8 cellular contexts compared by ENCODE assay signal in the genomic region with DNA sequence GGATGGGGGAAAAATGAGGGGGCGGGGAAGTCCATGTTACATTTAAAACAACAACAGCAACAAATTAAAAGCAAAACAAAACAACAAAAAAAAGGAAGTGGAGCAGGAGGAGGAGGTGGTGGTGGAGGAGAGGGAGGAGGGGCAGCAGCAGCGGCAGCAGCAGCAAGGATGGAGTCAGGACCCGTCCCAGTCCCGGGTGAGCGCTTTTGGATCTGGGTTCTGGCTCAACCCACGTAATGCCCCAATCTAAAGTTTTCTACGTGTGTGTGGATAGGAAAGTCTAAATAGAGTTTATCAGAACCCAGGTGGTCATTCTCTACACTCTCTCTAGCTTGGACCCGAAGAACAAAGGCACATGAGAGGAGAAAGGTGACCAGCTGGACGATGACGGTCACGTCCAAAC. TPM values are rescaled to one million over a fixed set of nuclear protein-coding genes. Genes with fewer than 3 reads are reported as not detected.
A peak's percentile ranks its signal among the peaks of the same experiment; 100 is the strongest.
DNase-seq lines count a peak whose midpoint lies in the region; ATAC-seq and TF ChIP-seq lines count a peak whose summit lies in the region.

No MANE protein-coding gene starts in this region.

- H3K27me3 Mint-ChIP-seq in MCF 10A (ENCODE audit: insufficient read depth, unreplicated experiment): peaks cover 29% of the 10 kb centered on the region

- H3K4me1 Mint-ChIP-seq in MCF 10A (ENCODE audit: insufficient read depth, unreplicated experiment): no peaks in the 10 kb centered on the region

- H3K9ac ChIP-seq in mammary epithelial cell (ENCODE audit: insufficient read depth, low read length): no peak overlapping the region

- in situ Hi-C loops in mammary epithelial cell (cut with MboI; ENCODE audit: low sequenced_read_pairs in 2 of 2): no loop called here

- H3K9me3 Mint-ChIP-seq in MCF 10A (ENCODE audit: unreplicated experiment): no peaks in the 10 kb centered on the region

- H3K4me3 ChIP-seq in mammary epithelial cell (replicated peaks in 1 of 3; ENCODE audit: insufficient read depth in 1 of 3, low read depth in 2 of 3, low read length in 3 of 3) (no peak overlapping the region), fibroblast of villous mesenchyme (ENCODE audit: low read depth, low read length) (peak overlapping the region; percentile 48), thoracic aorta (peak overlapping the region; percentile 50)

- WGBS in mammary epithelial cell (ENCODE audit: low coverage, missing lambda C conversion rate): 31% methylated on average over 10 of the region's 11 CpGs

- dilution Hi-C loops in mammary epithelial cell (cut with HindIII; ENCODE audit: low sequenced_read_pairs): no loop called here

- H3K27me3 ChIP-seq in mammary epithelial cell (ENCODE audit: insufficient read depth, low read length) (peaks cover 47% of the 10 kb centered on the region), thoracic aorta (replicated peaks; ENCODE audit: insufficient read depth) (peaks cover 54% of the 10 kb centered on the region)

- no peak overlapping the region for H3K27ac ChIP-seq in mammary epithelial cell (ENCODE audit: insufficient read depth, low read depth, low read length)
- H3K27ac ChIP-seq in thoracic aorta: no peak overlapping the region

- intact Hi-C loops in mammary epithelial cell (cut with micrococcal nuclease) (no loop called here), MCF 10A (cut with micrococcal nuclease) (no loop called here)

- POLR2A ChIA-PET in MCF 10A (lab: Yijun Ruan, JAX): no interaction called here

- DNase-seq in mammary epithelial cell (no peak), MCF 10A (ENCODE audit: unreplicated experiment) (no peak), RPMI8226 (peak; percentile 43), fibroblast of villous mesenchyme (ENCODE audit: low read depth) (peak; percentile 13), thoracic aorta (ENCODE audit: low spot score) (no peak), foreskin melanocyte (no peak)

- no peak overlapping the region for H3K27ac Mint-ChIP-seq in MCF 10A (ENCODE audit: low read depth, unreplicated experiment)

- TF ChIP-seq CTCF in mammary epithelial cell (conservative IDR thresholded peaks at IDR 0.05 in 1 of 2, IDR thresholded peaks at IDR 0.05 in 1 of 2; ENCODE audit: extremely low read depth in 1 of 2, insufficient read depth in 1 of 2, low read depth in 1 of 2, low read length in 2 of 2) (no peak), MCF 10A (IDR thresholded peaks at IDR 0.05; ENCODE audit: unreplicated experiment) (no peak), fibroblast of villous mesenchyme (IDR thresholded peaks at IDR 0.05; ENCODE audit: insufficient read depth, low read depth, low read length) (no peak), thoracic aorta (IDR thresholded peaks at IDR 0.05) (no peak)

- H3K36me3 Mint-ChIP-seq in MCF 10A (ENCODE audit: insufficient read depth, unreplicated experiment): no peaks in the 10 kb centered on the region

- H3K9me3 ChIP-seq in mammary epithelial cell (replicated peaks; ENCODE audit: insufficient read depth, low read length): peaks cover 3% of the 10 kb centered on the region
- H3K9me3 ChIP-seq in thoracic aorta: no peaks in the 10 kb centered on the region

- no peak overlapping the region for H3K4me3 Mint-ChIP-seq in MCF 10A (ENCODE audit: unreplicated experiment)

- no peak overlapping the region for H2AFZ ChIP-seq in mammary epithelial cell (ENCODE audit: low read depth, low read length)

- H3K79me2 ChIP-seq in mammary epithelial cell (ENCODE audit: insufficient read depth, low read length): no peaks in the 10 kb centered on the region

- ATAC-seq in thoracic aorta (ENCODE audit: insufficient number of reproducible peaks, low FRiP score, low read depth) (no peak), HG02852 (IDR thresholded peaks at IDR 0.05; ENCODE audit: unreplicated experiment) (no peak), GM18868 (IDR thresholded peaks at IDR 0.05; ENCODE audit: unreplicated experiment) (no peak)

- no peaks in the 10 kb centered on the region for H3K36me3 ChIP-seq in mammary epithelial cell (ENCODE audit: insufficient read depth, low read length)
- H3K36me3 ChIP-seq in thoracic aorta: no peaks in the 10 kb centered on the region

- H3K4me1 ChIP-seq in mammary epithelial cell (ENCODE audit: insufficient read depth, low read length) (peaks cover 28% of the 10 kb centered on the region), thoracic aorta (ENCODE audit: control insufficient read depth in 1 of 2, low read depth in 2 of 2) (peaks cover 10 to 37% of the 10 kb centered on the region in 2 donors)

- peaks cover 3% of the 10 kb centered on the region for H4K20me1 ChIP-seq in mammary epithelial cell (ENCODE audit: insufficient read depth, low read length)

- TSS peak; percentile 49 for BruUV-seq in mammary epithelial cell (replicated peaks; lab: Mats Ljungman, UMichigan)
- BruUV-seq in MCF 10A (replicated peaks; lab: Mats Ljungman, UMichigan): no TSS peak

- CTCF ChIA-PET in mammary epithelial cell (lab: Charles Lee; ENCODE audit: low non-redundant PET): interaction anchor here (0.6 kb wide), 1 partner anchor 196 kb away, joined by 4 read pairs; no protein-coding TSS in a partner anchor
- CTCF ChIA-PET in MCF 10A (lab: Yijun Ruan, JAX): no interaction called here

- H3K4me2 ChIP-seq in mammary epithelial cell (ENCODE audit: insufficient read depth, low read depth, low read length): no peak overlapping the region

RNA-seq across cellular contexts. Expression of a gene that starts 0.7 kb away (rescaled TPM):
- total RNA-seq in mammary epithelial cell (not detected), MCF 10A (2022) (not detected in 2 replicates), fibroblast of villous mesenchyme (0.64 TPM in 1 of 2 replicates, not detected in the other), thoracic aorta (not detected)
- 0.02 TPM for polyA plus RNA-seq in mammary epithelial cell
- not detected for polyA minus RNA-seq in mammary epithelial cell

RNA-seq across cellular contexts. Expression of a gene that starts 24.6 kb away (rescaled TPM):
- total RNA-seq in mammary epithelial cell: 100 to 1,000 TPM in 1 of 2 donors, 10 to 100 TPM in 1; 83.0 to 115 TPM
- polyA plus RNA-seq in mammary epithelial cell: 141 TPM
- polyA minus RNA-seq in mammary epithelial cell: 116 TPM
- 133 and 164 TPM in 2 replicates for total RNA-seq in MCF 10A (2022)
- 85.7 and 114 TPM in 2 replicates for total RNA-seq in fibroblast of villous mesenchyme
- total RNA-seq in thoracic aorta: 10 to 100 TPM; 56.9 to 57.1 TPM

Comparison
In these comparisons a context has a peak if more than half of its experiments do, and no peak if none do; other contexts are left out.
1. DNase-seq: peak in RPMI8226 (single experiment) and fibroblast of villous mesenchyme (single experiment); none in mammary epithelial cell (single experiment), MCF 10A (single experiment), thoracic aorta (single experiment) and foreskin melanocyte (single experiment).
2. H3K4me3 ChIP-seq: peak in fibroblast of villous mesenchyme (single experiment) and thoracic aorta (single experiment); none in mammary epithelial cell (0 of 3).